Comparison of ENCODE assay signal across 28 cellular contexts in genomic region chr12:101902641-101903040, GRCh38. TPM values are rescaled to one million over a fixed set of nuclear protein-coding genes. Genes with fewer than 3 reads are reported as not detected.
DNase-seq lines count a peak whose midpoint lies in the region; ATAC-seq, FAIRE-seq and TF ChIP-seq lines count a peak whose summit lies in the region.
"Had no signal": no experiment of that assay in that cellular context is flagged by ENCODE, and none has a peak within 500 bp of the region (broad histone marks: within the 10 kb centered on the region; RNA-seq: fewer than 3 reads in every experiment).

No MANE protein-coding gene starts in this region.

- no peaks in the 10 kb centered on the region for H3K36me3 ChIP-seq in small intestine (ENCODE audit: control insufficient read depth in 2 of 2, insufficient read depth in 2 of 2, low read length in 2 of 2)

- FAIRE-seq in small intestine (lab: Jason Lieb, UNC), result no peak
- FAIRE-seq: GM12892 had no signal

- intact Hi-C loops in natural killer cell (cut with micrococcal nuclease), result no loop called here
- intact Hi-C loops in activated CD4-positive, alpha-beta T cell treated with anti-CD3 and anti-CD28 coated beads for 36 hours (cut with DNase I, micrococcal nuclease), result no loop called here

- H3K4me1 Mint-ChIP-seq in natural killer cell (peaks cover 8 to 18% of the 10 kb centered on the region in 2 donors), nephron progenitor cell (peaks cover 7% of the 10 kb centered on the region)
- H3K4me1 Mint-ChIP-seq in activated CD4-positive, alpha-beta T cell treated with anti-CD3 and anti-CD28 coated beads for 36 hours, result no peaks in the 10 kb centered on the region
- H3K4me1 Mint-ChIP-seq: nephron; stimulated activated naive CD8-positive, alpha-beta T cell treated with anti-CD3 and anti-CD28 coated beads, Interleukin-15, amount 100 ng/mL, for 72 hours had no signal

- CTCF ChIA-PET in activated CD4-positive, alpha-beta T cell treated with anti-CD3 and anti-CD28 coated beads for 36 hours (lab: Charles Lee), result no interaction called here

- H3K27me3 ChIP-seq in HL-60 (ENCODE audit: insufficient read depth, poor library complexity, severe bottlenecking), result no peaks in the 10 kb centered on the region
- H3K27me3 ChIP-seq in small intestine (ENCODE audit: control insufficient read depth in 2 of 2, insufficient read depth in 2 of 2, low read length in 2 of 2), result no peaks in the 10 kb centered on the region
- H3K27me3 ChIP-seq: ascending aorta; BLaER1 treated with 17β-estradiol and CSF1 and Interleukin-3, amounts not matched to agents 10 nM and 100 nM; heart right ventricle; right atrium auricular region; tibial artery had no signal

- POLR2A ChIA-PET in activated CD4-positive, alpha-beta T cell treated with anti-CD3 and anti-CD28 coated beads for 36 hours (lab: Charles Lee), result no interaction called here

- H3K9me3 ChIP-seq in small intestine (ENCODE audit: control insufficient read depth, low read depth), result no peaks in the 10 kb centered on the region
- H3K9me3 ChIP-seq: ascending aorta; BLaER1 treated with 17β-estradiol and CSF1 and Interleukin-3, amounts not matched to agents 10 nM and 100 nM; heart right ventricle; right atrium auricular region; tibial artery had no signal

- H3K36me3 Mint-ChIP-seq in natural killer cell (no peaks in the 10 kb centered on the region), nephron progenitor cell (ENCODE audit: low read depth) (no peaks in the 10 kb centered on the region)
- H3K36me3 Mint-ChIP-seq in activated CD4-positive, alpha-beta T cell treated with anti-CD3 and anti-CD28 coated beads for 36 hours (ENCODE audit: low read depth), result no peaks in the 10 kb centered on the region
- H3K36me3 Mint-ChIP-seq: WTC11 had no signal

- no peak for TF ChIP-seq CTCF in HL-60 (IDR thresholded peaks at IDR 0.05; ENCODE audit: insufficient read depth, low read length)
- no peak for TF ChIP-seq CTCF in natural killer cell (IDR thresholded peaks at IDR 0.05)
- TF ChIP-seq CTCF in nephron progenitor cell (IDR thresholded peaks at IDR 0.05), result no peak

- H3K27me3 Mint-ChIP-seq in natural killer cell (ENCODE audit: low read depth in 2 of 2) (no peaks in the 10 kb centered on the region), nephron progenitor cell (ENCODE audit: low read depth, poor library complexity) (no peaks in the 10 kb centered on the region)
- H3K27me3 Mint-ChIP-seq in activated CD4-positive, alpha-beta T cell treated with anti-CD3 and anti-CD28 coated beads for 36 hours, result no peaks in the 10 kb centered on the region
- H3K27me3 Mint-ChIP-seq: activated naive CD8-positive, alpha-beta T cell; stimulated activated naive CD8-positive, alpha-beta T cell treated with anti-CD3 and anti-CD28 coated beads, Interleukin-15, amount 100 ng/mL, for 72 hours had no signal

- WGBS in small intestine, 3 donors, result 84 to 88% (median 84%) methylated on average over 8 of the region's 8 CpGs

- H3K4me3 ChIP-seq in HL-60 (replicated peaks; ENCODE audit: insufficient read depth, low read length) (no peak overlapping the region), small intestine (ENCODE audit: low read depth in 1 of 2, low read length in 2 of 2) (no peak overlapping the region)
- H3K4me3 ChIP-seq: ascending aorta; BLaER1 treated with 17β-estradiol and CSF1 and Interleukin-3, amounts not matched to agents 10 nM and 100 nM; heart right ventricle; right atrium auricular region; tibial artery had no signal

- H3K27ac ChIP-seq in HL-60 (replicated peaks) (peak overlapping the region; percentile 8; the same call in 1 of the 2 replicates), small intestine (ENCODE audit: low read depth in 1 of 2, low read length in 1 of 2) (no peak overlapping the region)
- H3K27ac ChIP-seq: ascending aorta, parathyroid adenoma, right atrium auricular region, tibial artery had no signal

- H3K27ac Mint-ChIP-seq in natural killer cell (peak overlapping the region in 1 of 2 donors; percentile 75), nephron progenitor cell (no peak overlapping the region)
- no peak overlapping the region for H3K27ac Mint-ChIP-seq in activated CD4-positive, alpha-beta T cell treated with anti-CD3 and anti-CD28 coated beads for 36 hours
- H3K27ac Mint-ChIP-seq: activated naive CD8-positive, alpha-beta T cell; activated T-helper 2 cell treated with anti-CD3 and anti-CD28 coated beads, Interferon-gamma antibody, Interleukin-2, Interleukin-4, amounts not matched to agents 10 μg/mL and 5 μg/mL and 100 μg/mL, durations not matched to agents 14 hours and 24 hours and 36 hours; H9; nephron; stimulated activated naive CD8-positive, alpha-beta T cell treated with anti-CD3 and anti-CD28 coated beads, Interleukin-15, amount 100 ng/mL, for 72 hours; T-helper 1 cell treated with Interleukin-12 subunit alpha and Interleukin-12 subunit beta and Interleukin-4 antibody, amounts not matched to agents 30 μg/mL and 1 μg/mL, for 36 hours; WTC11 had no signal

- H3K4me3 Mint-ChIP-seq in natural killer cell (peak overlapping the region; percentile 10), nephron progenitor cell (no peak overlapping the region)
- no peak overlapping the region for H3K4me3 Mint-ChIP-seq in activated CD4-positive, alpha-beta T cell treated with anti-CD3 and anti-CD28 coated beads for 36 hours
- H3K4me3 Mint-ChIP-seq: activated naive CD8-positive, alpha-beta T cell; H9; nephron; stimulated activated naive CD8-positive, alpha-beta T cell treated with anti-CD3 and anti-CD28 coated beads, Interleukin-15, amount 100 ng/mL, for 72 hours; T-helper 1 cell treated with Interleukin-12 subunit alpha and Interleukin-12 subunit beta and Interleukin-4 antibody, amounts not matched to agents 30 μg/mL and 1 μg/mL, for 36 hours; WTC11 had no signal

- no peaks in the 10 kb centered on the region for H3K4me1 ChIP-seq in small intestine (ENCODE audit: control insufficient read depth in 2 of 2, insufficient read depth in 1 of 2, low read depth in 1 of 2, low read length in 1 of 2)
- H3K4me1 ChIP-seq: ascending aorta, parathyroid adenoma, right atrium auricular region, tibial artery had no signal

- DNase-seq in HL-60 (ENCODE audit: low read depth in 1 of 2, low spot score in 1 of 2), result no peak
- DNase-seq in OCI-M1 (lab: John Stamatoyannopoulos, UW), result peak; percentile 86
- DNase-seq in dermis blood vessel endothelial cell, result peak; percentile 37
- DNase-seq in natural killer cell, result no peak
- DNase-seq in small intestine, result no peak
- DNase-seq in activated CD4-positive, alpha-beta T cell treated with anti-CD3 and anti-CD28 coated beads for 36 hours, result no peak
- DNase-seq in nephron progenitor cell, result no peak
- DNase-seq in NCI-H2081 (lab: John Stamatoyannopoulos, UW), result no peak
- DNase-seq: activated CD4-positive, alpha-beta T cell treated with anti-CD3 and anti-CD28 coated beads, Interleukin-2, amount 50 U/mL, for 48 hours; activated CD8-positive, alpha-beta memory T cell treated with anti-CD3 and anti-CD28 coated beads, Interleukin-2, amount 50 U/mL, for 48 hours; H9; heart right ventricle; IMR-90; NCI-H1417 treated with DMSO at 0.1 percent for 48 hours; NCI-H510A treated with DMSO at 0.1 percent for 48 hours; RPMI8226; stimulated activated naive CD8-positive, alpha-beta T cell treated with anti-CD3 and anti-CD28 coated beads, Interleukin-15, amount 100 ng/mL, for 72 hours; tibial artery had no signal

- H3K9me3 Mint-ChIP-seq in natural killer cell (no peaks in the 10 kb centered on the region), nephron progenitor cell (no peaks in the 10 kb centered on the region)
- no peaks in the 10 kb centered on the region for H3K9me3 Mint-ChIP-seq in activated CD4-positive, alpha-beta T cell treated with anti-CD3 and anti-CD28 coated beads for 36 hours (ENCODE audit: low read depth)
- H3K9me3 Mint-ChIP-seq: activated T-helper 2 cell treated with anti-CD3 and anti-CD28 coated beads, Interferon-gamma antibody, Interleukin-2, Interleukin-4, amounts not matched to agents 10 μg/mL and 5 μg/mL and 100 μg/mL, durations not matched to agents 14 hours and 24 hours and 36 hours; H9; nephron; stimulated activated naive CD8-positive, alpha-beta T cell treated with anti-CD3 and anti-CD28 coated beads, Interleukin-15, amount 100 ng/mL, for 72 hours; T-helper 1 cell treated with Interleukin-12 subunit alpha and Interleukin-12 subunit beta and Interleukin-4 antibody, amounts not matched to agents 30 μg/mL and 1 μg/mL, for 36 hours; WTC11 had no signal

- ATAC-seq in natural killer cell, result peak; percentile 36 to 67 (median 53)
- ATAC-seq in activated CD4-positive, alpha-beta T cell treated with anti-CD3 and anti-CD28 coated beads for 36 hours, result no peak
- ATAC-seq: stimulated activated naive CD8-positive, alpha-beta T cell treated with anti-CD3 and anti-CD28 coated beads, Interleukin-15, amount 100 ng/mL, for 72 hours; WTC11 had no signal

RNA-seq across cellular contexts. Expression of gene DRAM1, which starts 25.3 kb away (rescaled TPM):
- total RNA-seq in dermis blood vessel endothelial cell, result 22.3 and 30.1 TPM in 2 replicates
- 10 to 100 TPM in 1 of 3 donors, 1 to 10 TPM in 2; 9.8 to 10.5 (median 10.0) TPM for total RNA-seq in natural killer cell
- polyA plus RNA-seq in small intestine, result 1 to 10 TPM in 2 of 3 donors, under 1 TPM in 1; 0.89 to 9.9 (median 4.1) TPM
- 1 to 10 TPM; 2.3 to 2.4 TPM for total RNA-seq in activated CD4-positive, alpha-beta T cell treated with anti-CD3 and anti-CD28 coated beads for 36 hours

Comparison
In these comparisons a context has a peak if more than half of its experiments do, and no peak if none do; other contexts are left out.
1. DNase-seq: peak in OCI-M1 (single experiment) and dermis blood vessel endothelial cell (single experiment); none in HL-60 (0 of 2), natural killer cell (single experiment), small intestine (single experiment), activated CD4-positive, alpha-beta T cell treated with anti-CD3 and anti-CD28 coated beads for 36 hours (single experiment), nephron progenitor cell (single experiment) and NCI-H2081 (0 of 2).